In genomic region chr20:3082306-3082951, GRCh38 we compare ENCODE assay signal across 11 cellular contexts. TPM values are rescaled to one million over a fixed set of nuclear protein-coding genes. Genes with fewer than 3 reads are reported as not detected.
DNase-seq lines count a peak whose midpoint lies in the region; ATAC-seq, FAIRE-seq and TF ChIP-seq lines count a peak whose summit lies in the region.
"Had no signal": no experiment of that assay in that cellular context is flagged by ENCODE, and none has a peak within 500 bp of the region (broad histone marks: within the 10 kb centered on the region; RNA-seq: fewer than 3 reads in every experiment).

No MANE protein-coding gene starts in this region.

- CTCF ChIA-PET in activated CD8-positive, alpha-beta memory T cell treated with anti-CD3 and anti-CD28 coated beads, Interleukin-2, amount 10 ng/mL, durations not matched to agents 7 days and 5 days (lab: Charles Lee) = no interaction called here
- CTCF ChIA-PET in HepG2 (lab: Yijun Ruan, JAX; ENCODE audit: low intra/inter-chr PET ratio, low total read pairs) = no interaction called here

- no peak for FAIRE-seq in HepG2 (lab: Jason Lieb, UNC)

- in situ Hi-C loops in HepG2 (cut with HindIII; ENCODE audit: extremely low pct_ligation_motif_present, low pct_unique_long_range_greater_than_20kb) = no loop called here

- H3K36me3 ChIP-seq in adipocyte (ENCODE audit: control insufficient read depth, insufficient read depth, low read length, severe bottlenecking) = no peaks in the 10 kb centered on the region
- no peaks in the 10 kb centered on the region for H3K36me3 ChIP-seq in HepG2 (replicated peaks in 1 of 2; ENCODE audit: control insufficient read depth in 1 of 2, insufficient read depth in 2 of 2, low read length in 2 of 2)
- H3K36me3 ChIP-seq in testis (ENCODE audit: low read depth, missing control alignments) = no peaks in the 10 kb centered on the region

- H3K27me3 ChIP-seq in adipocyte (replicated peaks; ENCODE audit: control insufficient read depth, insufficient read depth, low read length) (peaks cover 7% of the 10 kb centered on the region), HepG2 (ENCODE audit: control insufficient read depth in 1 of 2, insufficient read depth in 2 of 2, low read length in 2 of 2) (peaks cover 27 to 55% of the 10 kb centered on the region in 2 experiments), testis (no peaks in the 10 kb centered on the region)

- no peak for DNase-seq in activated CD8-positive, alpha-beta memory T cell treated with anti-CD3 and anti-CD28 coated beads, Interleukin-2, amount 10 ng/mL, durations not matched to agents 7 days and 5 days
- no peak for DNase-seq in activated CD8-positive, alpha-beta memory T cell treated with anti-CD3 and anti-CD28 coated beads for 24 hours
- peak; percentile 53 for DNase-seq in adipocyte (ENCODE audit: low read depth)
- DNase-seq in HepG2 (ENCODE audit: low spot score) = no peak
- DNase-seq in testis = no peak
- no peak for DNase-seq in NCI-H446 treated with DMSO at 0.1 percent for 48 hours (lab: John Stamatoyannopoulos, UW)
- no peak for DNase-seq in HFFc6
- no peak for DNase-seq in hepatic stellate cell (ENCODE audit: low spot score)
- DNase-seq: hippocampal formation, SHP77 had no signal

- TF ChIP-seq CTCF in HepG2 (CRISPR knock-in tag; IDR thresholded peaks at IDR 0.05) (no peak), testis (IDR thresholded peaks at IDR 0.05) (no peak), HFFc6 (IDR thresholded peaks at IDR 0.05) (no peak)

- intact Hi-C loops in HepG2 (cut with micrococcal nuclease; ENCODE audit: unreplicated experiment) = no loop called here
- intact Hi-C loops in testis (cut with DNase I; ENCODE audit: low total_unique reads) = no loop called here

- H3K27ac ChIP-seq in HepG2 (ENCODE audit: extremely low read length, insufficient read depth, low read length) = no peak overlapping the region
- H3K27ac ChIP-seq in testis = no peak overlapping the region

- POLR2A ChIA-PET in HepG2 (lab: Yijun Ruan, JAX) = interaction anchor here (1.6 kb wide), 1 partner anchor 32 kb away, joined by 5 read pairs; no protein-coding TSS in a partner anchor

- H3K36me3 Mint-ChIP-seq in activated CD8-positive, alpha-beta memory T cell treated with anti-CD3 and anti-CD28 coated beads, Interleukin-2, amount 10 ng/mL, durations not matched to agents 7 days and 5 days = peaks cover 3% of the 10 kb centered on the region
- H3K36me3 Mint-ChIP-seq in HFFc6 (ENCODE audit: low read depth) = no peaks in the 10 kb centered on the region

- H3K79me2 ChIP-seq in HepG2 (ENCODE audit: insufficient read depth, low read length) = no peaks in the 10 kb centered on the region

- peaks cover 23% of the 10 kb centered on the region for H3K4me1 ChIP-seq in adipocyte (ENCODE audit: control insufficient read depth, insufficient read depth, low read length)
- H3K4me1 ChIP-seq in HepG2 (ENCODE audit: insufficient read depth, low read length) = peaks cover 50% of the 10 kb centered on the region
- H3K4me1 ChIP-seq in testis = peaks cover 8% of the 10 kb centered on the region

- peak overlapping the region; percentile 22 for H3K4me3 Mint-ChIP-seq in activated CD8-positive, alpha-beta memory T cell treated with anti-CD3 and anti-CD28 coated beads, Interleukin-2, amount 10 ng/mL, durations not matched to agents 7 days and 5 days
- H3K4me3 Mint-ChIP-seq in HFFc6 = no peak overlapping the region

- H3K27me3 Mint-ChIP-seq in activated CD8-positive, alpha-beta memory T cell treated with anti-CD3 and anti-CD28 coated beads, Interleukin-2, amount 10 ng/mL, durations not matched to agents 7 days and 5 days = peaks cover 65% of the 10 kb centered on the region
- peaks cover 35% of the 10 kb centered on the region for H3K27me3 Mint-ChIP-seq in HFFc6 (ENCODE audit: insufficient read depth)

- H2AFZ ChIP-seq in HepG2 (ENCODE audit: low read length) = no peak overlapping the region

- TF ChIP-seq RAD21 in HepG2 (CRISPR knock-in tag; IDR thresholded peaks at IDR 0.05) = no peak

- no peak for TF ChIP-seq EP300 in HepG2 (IDR thresholded peaks at IDR 0.05; ENCODE audit: low read depth in 2 of 2, low read length in 2 of 2)
- no peak for TF ChIP-seq EP300 in HepG2 (CRISPR knock-in tag; IDR thresholded peaks at IDR 0.05; ENCODE audit: borderline replicate concordance)

- H4K20me1 ChIP-seq in HepG2 (ENCODE audit: insufficient read depth, low read length) = no peaks in the 10 kb centered on the region

- H3K9me3 ChIP-seq in adipocyte (ENCODE audit: control insufficient read depth, low read length) = no peaks in the 10 kb centered on the region
- no peaks in the 10 kb centered on the region for H3K9me3 ChIP-seq in HepG2 (ENCODE audit: low read length)
- H3K9me3 ChIP-seq in testis = no peaks in the 10 kb centered on the region

- peak; percentile 25 for ATAC-seq in activated CD8-positive, alpha-beta memory T cell treated with anti-CD3 and anti-CD28 coated beads, Interleukin-2, amount 10 ng/mL, durations not matched to agents 7 days and 5 days
- no peak; the same call in 2 of the 3 replicates for ATAC-seq in HepG2

- H3K4me3 ChIP-seq in adipocyte (ENCODE audit: low read length) (peak overlapping the region; percentile 55), HepG2 (replicated peaks in 1 of 3; ENCODE audit: insufficient read depth in 1 of 3, low read depth in 2 of 3, low read length in 3 of 3) (peak overlapping the region in 2 of 3 experiments; percentile 3 to 56; a peak in 1 of 6 replicates), testis (peak overlapping the region; percentile 36 to 48)

- H3K4me1 Mint-ChIP-seq in activated CD8-positive, alpha-beta memory T cell treated with anti-CD3 and anti-CD28 coated beads, Interleukin-2, amount 10 ng/mL, durations not matched to agents 7 days and 5 days = peaks cover 10% of the 10 kb centered on the region
- peaks cover 5% of the 10 kb centered on the region; the same call in 1 of the 2 replicates for H3K4me1 Mint-ChIP-seq in HFFc6 (ENCODE audit: low read depth)

- no peak overlapping the region for H3K27ac Mint-ChIP-seq in activated CD8-positive, alpha-beta memory T cell treated with anti-CD3 and anti-CD28 coated beads, Interleukin-2, amount 10 ng/mL, durations not matched to agents 7 days and 5 days
- H3K27ac Mint-ChIP-seq in HFFc6 = no peak overlapping the region

- TF ChIP-seq POLR2A in HepG2 (IDR thresholded peaks at IDR 0.05; ENCODE audit: insufficient read depth in 1 of 2, low read depth in 2 of 2, low read length in 2 of 2) = no peak
- TF ChIP-seq POLR2A in testis (IDR thresholded peaks at IDR 0.05) = no peak

- H3K9me3 Mint-ChIP-seq in activated CD8-positive, alpha-beta memory T cell treated with anti-CD3 and anti-CD28 coated beads, Interleukin-2, amount 10 ng/mL, durations not matched to agents 7 days and 5 days (ENCODE audit: low read depth) = no peaks in the 10 kb centered on the region
- no peaks in the 10 kb centered on the region for H3K9me3 Mint-ChIP-seq in HFFc6

- WGBS in HepG2 (ENCODE audit: low lambda C conversion rate) = 66% methylated on average over 64 of the region's 71 CpGs
- WGBS in testis, 2 donors = 7 to 24% methylated on average over 13 to 54 of the region's 71 CpGs

- no TSS peak for BruUV-seq in HepG2 (replicated peaks; lab: Mats Ljungman, UMichigan)

- H3K4me2 ChIP-seq in HepG2 (ENCODE audit: low read depth, low read length) = peak overlapping the region; percentile 43

- H3K9ac ChIP-seq in adipocyte (ENCODE audit: low read length) = peak overlapping the region; percentile 56
- no peak overlapping the region for H3K9ac ChIP-seq in HepG2 (ENCODE audit: insufficient read depth, low read depth, low read length)

RNA-seq across cellular contexts. Expression of gene AVP, which starts 2.1 kb away (rescaled TPM):
- total RNA-seq in activated CD8-positive, alpha-beta memory T cell treated with anti-CD3 and anti-CD28 coated beads, Interleukin-2, amount 10 ng/mL, durations not matched to agents 7 days and 5 days = not detected
- total RNA-seq in HepG2 (2016; rRNA removed; fragmentation: Illumina TruSeq; extraction: Trizol) = not detected in 2 replicates
- total RNA-seq in HepG2 (2016; cell fraction: cytosol; rRNA removed; fragmentation: Illumina TruSeq; extraction: Trizol; ENCODE audit: low read depth) = not detected in 2 replicates
- total RNA-seq in HepG2 (2016; cell fraction: insoluble cytoplasmic fraction; rRNA removed; fragmentation: Illumina TruSeq; extraction: Trizol) = not detected in 2 replicates
- not detected in 2 replicates for total RNA-seq in HepG2 (2016; cell fraction: membrane; rRNA removed; fragmentation: Illumina TruSeq; extraction: Trizol)
- not detected in 2 replicates for total RNA-seq in HepG2 (2016; cell fraction: nucleus; rRNA removed; fragmentation: Illumina TruSeq; extraction: Trizol)
- 0.12 and 0.21 TPM in 2 replicates for polyA plus RNA-seq in HepG2 (2011; rRNA removed)
- polyA plus RNA-seq in HepG2 (2011; cell fraction: cytosol; rRNA removed) = 0.22 and 0.74 TPM in 2 replicates
- 0.37 and 0.38 TPM in 2 replicates for polyA plus RNA-seq in HepG2 (2011; cell fraction: nucleus; rRNA removed)
- not detected in 2 replicates for polyA plus RNA-seq in HepG2 (2012)
- not detected in 2 replicates for polyA plus RNA-seq in HepG2 (2016; cell fraction: cytosol; fragmentation: Illumina TruSeq; extraction: Trizol; ENCODE audit: low read depth)
- not detected in 2 replicates for polyA plus RNA-seq in HepG2 (2016; cell fraction: insoluble cytoplasmic fraction; fragmentation: Illumina TruSeq; extraction: Trizol; ENCODE audit: low read depth)
- not detected in 2 replicates for polyA plus RNA-seq in HepG2 (2016; cell fraction: membrane; fragmentation: Illumina TruSeq; extraction: Trizol; ENCODE audit: low read depth)
- polyA plus RNA-seq in HepG2 (2016; cell fraction: nucleus; fragmentation: Illumina TruSeq; extraction: Trizol; ENCODE audit: insufficient read depth, low read depth) = not detected in 2 replicates
- not detected in 2 replicates for polyA minus RNA-seq in HepG2 (2011; rRNA and poly(A)+ RNA removed; ENCODE audit: low replicate concordance)
- not detected in 2 replicates for polyA minus RNA-seq in HepG2 (2011; cell fraction: cytosol; rRNA and poly(A)+ RNA removed)
- not detected in 2 replicates for polyA minus RNA-seq in HepG2 (2011; cell fraction: nucleus; rRNA and poly(A)+ RNA removed)
- 1 to 10 TPM in 1 of 2 donors, not detected in 1; 1.3 TPM for total RNA-seq in testis
- not detected for polyA plus RNA-seq in testis (ENCODE audit: insufficient read depth, low read depth, low replicate concordance)
- total RNA-seq in HFFc6 (2021; fragmentation: NEBNext Ultra II Directional; extraction: Animal tissue kit (Norgen Biotek cat#: 25700)) = not detected
- total RNA-seq: HT-29 had no signal

RNA-seq across cellular contexts. Expression of gene OXT, which starts 11.0 kb away (rescaled TPM):
- total RNA-seq in activated CD8-positive, alpha-beta memory T cell treated with anti-CD3 and anti-CD28 coated beads, Interleukin-2, amount 10 ng/mL, durations not matched to agents 7 days and 5 days = not detected
- total RNA-seq in HepG2 (2016; rRNA removed; fragmentation: Illumina TruSeq; extraction: Trizol) (not detected in 2 replicates), testis (1 to 10 TPM; 3.7 to 6.7 TPM)
- total RNA-seq in HepG2 (2016; cell fraction: cytosol; rRNA removed; fragmentation: Illumina TruSeq; extraction: Trizol; ENCODE audit: low read depth) = not detected in 2 replicates
- total RNA-seq in HepG2 (2016; cell fraction: insoluble cytoplasmic fraction; rRNA removed; fragmentation: Illumina TruSeq; extraction: Trizol) = not detected in 2 replicates
- not detected in 2 replicates for total RNA-seq in HepG2 (2016; cell fraction: membrane; rRNA removed; fragmentation: Illumina TruSeq; extraction: Trizol)
- total RNA-seq in HepG2 (2016; cell fraction: nucleus; rRNA removed; fragmentation: Illumina TruSeq; extraction: Trizol) = not detected in 2 replicates
- polyA plus RNA-seq in HepG2 (2011; rRNA removed) (not detected in 2 replicates), testis (ENCODE audit: insufficient read depth, low read depth, low replicate concordance) (1.7 TPM)
- polyA plus RNA-seq in HepG2 (2011; cell fraction: cytosol; rRNA removed) = not detected in 2 replicates
- polyA plus RNA-seq in HepG2 (2011; cell fraction: nucleus; rRNA removed) = not detected in 2 replicates
- polyA plus RNA-seq in HepG2 (2012) = not detected in 2 replicates
- polyA plus RNA-seq in HepG2 (2016; cell fraction: cytosol; fragmentation: Illumina TruSeq; extraction: Trizol; ENCODE audit: low read depth) = not detected in 2 replicates
- polyA plus RNA-seq in HepG2 (2016; cell fraction: insoluble cytoplasmic fraction; fragmentation: Illumina TruSeq; extraction: Trizol; ENCODE audit: low read depth) = not detected in 2 replicates
- not detected in 2 replicates for polyA plus RNA-seq in HepG2 (2016; cell fraction: membrane; fragmentation: Illumina TruSeq; extraction: Trizol; ENCODE audit: low read depth)
- polyA plus RNA-seq in HepG2 (2016; cell fraction: nucleus; fragmentation: Illumina TruSeq; extraction: Trizol; ENCODE audit: insufficient read depth, low read depth) = not detected in 2 replicates
- not detected in 2 replicates for polyA minus RNA-seq in HepG2 (2011; rRNA and poly(A)+ RNA removed; ENCODE audit: low replicate concordance)
- not detected in 2 replicates for polyA minus RNA-seq in HepG2 (2011; cell fraction: cytosol; rRNA and poly(A)+ RNA removed)
- polyA minus RNA-seq in HepG2 (2011; cell fraction: nucleus; rRNA and poly(A)+ RNA removed) = not detected in 2 replicates
- total RNA-seq in HFFc6 (2021; fragmentation: NEBNext Ultra II Directional; extraction: Animal tissue kit (Norgen Biotek cat#: 25700)) = not detected
- total RNA-seq: HT-29 had no signal

RNA-seq across cellular contexts. Expression of gene MRPS26, which starts 36.6 kb away (rescaled TPM):
- total RNA-seq in activated CD8-positive, alpha-beta memory T cell treated with anti-CD3 and anti-CD28 coated beads, Interleukin-2, amount 10 ng/mL, durations not matched to agents 7 days and 5 days = 10 to 100 TPM; 43.0 to 46.7 TPM
- total RNA-seq in HepG2 (2016; rRNA removed; fragmentation: Illumina TruSeq; extraction: Trizol) (187 and 201 TPM in 2 replicates), testis (10 to 100 TPM; 37.4 to 55.9 TPM)
- 73.7 and 85.4 TPM in 2 replicates for total RNA-seq in HepG2 (2016; cell fraction: cytosol; rRNA removed; fragmentation: Illumina TruSeq; extraction: Trizol; ENCODE audit: low read depth)
- total RNA-seq in HepG2 (2016; cell fraction: insoluble cytoplasmic fraction; rRNA removed; fragmentation: Illumina TruSeq; extraction: Trizol) = 186 and 201 TPM in 2 replicates
- 110 and 125 TPM in 2 replicates for total RNA-seq in HepG2 (2016; cell fraction: membrane; rRNA removed; fragmentation: Illumina TruSeq; extraction: Trizol)
- total RNA-seq in HepG2 (2016; cell fraction: nucleus; rRNA removed; fragmentation: Illumina TruSeq; extraction: Trizol) = 63.7 and 71.2 TPM in 2 replicates
- polyA plus RNA-seq in HepG2 (2011; rRNA removed) (89.8 and 96.6 TPM in 2 replicates), testis (ENCODE audit: insufficient read depth, low read depth, low replicate concordance) (28.3 TPM)
- 91.9 and 140 TPM in 2 replicates for polyA plus RNA-seq in HepG2 (2011; cell fraction: cytosol; rRNA removed)
- 52.3 and 57.4 TPM in 2 replicates for polyA plus RNA-seq in HepG2 (2011; cell fraction: nucleus; rRNA removed)
- polyA plus RNA-seq in HepG2 (2012) = 67.7 and 77.8 TPM in 2 replicates
- polyA plus RNA-seq in HepG2 (2016; cell fraction: cytosol; fragmentation: Illumina TruSeq; extraction: Trizol; ENCODE audit: low read depth) = 65.7 and 79.0 TPM in 2 replicates
- 195 and 204 TPM in 2 replicates for polyA plus RNA-seq in HepG2 (2016; cell fraction: insoluble cytoplasmic fraction; fragmentation: Illumina TruSeq; extraction: Trizol; ENCODE audit: low read depth)
- polyA plus RNA-seq in HepG2 (2016; cell fraction: membrane; fragmentation: Illumina TruSeq; extraction: Trizol; ENCODE audit: low read depth) = 80.8 and 93.5 TPM in 2 replicates
- 120 and 125 TPM in 2 replicates for polyA plus RNA-seq in HepG2 (2016; cell fraction: nucleus; fragmentation: Illumina TruSeq; extraction: Trizol; ENCODE audit: insufficient read depth, low read depth)
- polyA minus RNA-seq in HepG2 (2011; rRNA and poly(A)+ RNA removed; ENCODE audit: low replicate concordance) = 22.4 and 55.0 TPM in 2 replicates
- polyA minus RNA-seq in HepG2 (2011; cell fraction: cytosol; rRNA and poly(A)+ RNA removed) = 24.7 and 35.9 TPM in 2 replicates
- polyA minus RNA-seq in HepG2 (2011; cell fraction: nucleus; rRNA and poly(A)+ RNA removed) = 13.3 and 16.5 TPM in 2 replicates
- total RNA-seq in HFFc6 (2021; fragmentation: NEBNext Ultra II Directional; extraction: Animal tissue kit (Norgen Biotek cat#: 25700)) = 10 to 100 TPM; 31.7 to 46.8 (median 36.0) TPM

RNA-seq across cellular contexts. Expression of gene GNRH2, which starts 39.0 kb away (rescaled TPM):
- total RNA-seq in activated CD8-positive, alpha-beta memory T cell treated with anti-CD3 and anti-CD28 coated beads, Interleukin-2, amount 10 ng/mL, durations not matched to agents 7 days and 5 days = under 1 TPM; 0.55 to 0.63 TPM
- total RNA-seq in HepG2 (2016; rRNA removed; fragmentation: Illumina TruSeq; extraction: Trizol) (not detected in 2 replicates), testis (not detected)
- total RNA-seq in HepG2 (2016; cell fraction: cytosol; rRNA removed; fragmentation: Illumina TruSeq; extraction: Trizol; ENCODE audit: low read depth) = not detected in 2 replicates
- total RNA-seq in HepG2 (2016; cell fraction: insoluble cytoplasmic fraction; rRNA removed; fragmentation: Illumina TruSeq; extraction: Trizol) = 0.22 TPM in 1 of 2 replicates, not detected in the other
- not detected in 2 replicates for total RNA-seq in HepG2 (2016; cell fraction: membrane; rRNA removed; fragmentation: Illumina TruSeq; extraction: Trizol)
- total RNA-seq in HepG2 (2016; cell fraction: nucleus; rRNA removed; fragmentation: Illumina TruSeq; extraction: Trizol) = 0.72 and 1.5 TPM in 2 replicates
- polyA plus RNA-seq in HepG2 (2011; rRNA removed) (0.22 and 0.28 TPM in 2 replicates), testis (ENCODE audit: insufficient read depth, low read depth, low replicate concordance) (2.6 TPM)
- polyA plus RNA-seq in HepG2 (2011; cell fraction: cytosol; rRNA removed) = not detected in 2 replicates
- polyA plus RNA-seq in HepG2 (2011; cell fraction: nucleus; rRNA removed) = 2.9 and 3.0 TPM in 2 replicates
- polyA plus RNA-seq in HepG2 (2012) = 0.37 TPM in 1 of 2 replicates, not detected in the other
- polyA plus RNA-seq in HepG2 (2016; cell fraction: cytosol; fragmentation: Illumina TruSeq; extraction: Trizol; ENCODE audit: low read depth) = not detected in 2 replicates
- polyA plus RNA-seq in HepG2 (2016; cell fraction: insoluble cytoplasmic fraction; fragmentation: Illumina TruSeq; extraction: Trizol; ENCODE audit: low read depth) = not detected in 2 replicates
- not detected in 2 replicates for polyA plus RNA-seq in HepG2 (2016; cell fraction: membrane; fragmentation: Illumina TruSeq; extraction: Trizol; ENCODE audit: low read depth)
- 0.96 and 1.2 TPM in 2 replicates for polyA plus RNA-seq in HepG2 (2016; cell fraction: nucleus; fragmentation: Illumina TruSeq; extraction: Trizol; ENCODE audit: insufficient read depth, low read depth)
- polyA minus RNA-seq in HepG2 (2011; rRNA and poly(A)+ RNA removed; ENCODE audit: low replicate concordance) = 0.21 and 1.1 TPM in 2 replicates
- not detected in 2 replicates for polyA minus RNA-seq in HepG2 (2011; cell fraction: cytosol; rRNA and poly(A)+ RNA removed)
- 5.0 and 7.0 TPM in 2 replicates for polyA minus RNA-seq in HepG2 (2011; cell fraction: nucleus; rRNA and poly(A)+ RNA removed)
- total RNA-seq in HFFc6 (2021; fragmentation: NEBNext Ultra II Directional; extraction: Animal tissue kit (Norgen Biotek cat#: 25700)) = under 1 TPM in 1 of 6 experiments, not detected in 5; 0.26 TPM
- total RNA-seq: HT-29 had no signal
